In the genomic region with DNA sequence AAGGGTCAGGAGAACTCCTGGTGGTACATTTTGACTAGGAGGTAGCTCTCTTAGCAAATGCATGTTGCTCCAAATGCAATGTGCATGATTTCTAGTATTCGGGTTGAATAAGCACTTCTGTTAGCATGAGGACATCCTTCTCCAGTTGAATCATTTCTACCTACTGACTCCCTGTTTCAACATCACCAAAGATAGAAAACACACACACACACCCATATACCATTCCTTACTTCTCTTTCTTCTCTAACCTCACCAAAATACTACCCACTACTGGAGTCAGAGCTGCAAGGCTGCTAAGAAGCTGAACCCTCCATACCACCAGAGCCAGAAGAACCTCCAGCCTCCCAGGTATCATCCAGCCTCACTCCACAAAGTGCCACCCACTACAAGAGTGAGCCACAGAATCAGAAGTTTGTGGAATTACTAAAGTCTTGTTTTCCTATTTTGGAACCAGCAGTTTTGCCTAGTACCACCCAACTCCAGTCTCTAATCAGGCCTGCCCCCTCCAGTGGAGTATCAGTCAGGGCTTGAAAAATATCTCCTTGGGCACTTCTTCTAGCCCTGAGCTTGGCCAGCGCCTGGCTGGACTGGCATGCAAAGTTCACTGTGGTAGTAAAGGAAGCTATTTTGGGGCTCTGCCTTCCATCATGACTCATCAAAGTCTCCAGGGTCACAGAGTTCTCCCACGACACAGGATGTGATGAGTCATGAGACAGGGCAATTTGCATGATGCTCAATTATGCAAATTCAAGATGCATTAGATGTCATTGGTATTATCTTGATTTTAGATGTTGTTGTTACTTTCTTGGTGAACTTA, we compare ENCODE assay signal across 8 cellular contexts.
A peak's percentile ranks its signal among the peaks of the same experiment; 100 is the strongest.
DNase-seq lines count a peak whose midpoint lies in the region; ATAC-seq and TF ChIP-seq lines count a peak whose summit lies in the region.

No MANE protein-coding gene starts in this region.

- intact Hi-C loops in Right ventricle myocardium superior (cut with DNase I): no loop called here
- intact Hi-C loops in left ventricle myocardium inferior (cut with micrococcal nuclease): no loop called here
- intact Hi-C loops in right lobe of liver (cut with DNase I): no loop called here

- no peaks in the 10 kb centered on the region for H3K27me3 ChIP-seq in left ventricle myocardium inferior (ENCODE audit: low read depth)
- H3K27me3 ChIP-seq in right lobe of liver: no peaks in the 10 kb centered on the region

- H3K27me3 Mint-ChIP-seq in HFFc6 (ENCODE audit: insufficient read depth): no peaks in the 10 kb centered on the region

- peak overlapping the region; percentile 84 for H3K27ac Mint-ChIP-seq in HFFc6

- no peak overlapping the region for H3K27ac ChIP-seq in left ventricle myocardium inferior (replicated peaks)
- no peak overlapping the region for H3K27ac ChIP-seq in right lobe of liver

- no peaks in the 10 kb centered on the region for H3K36me3 Mint-ChIP-seq in HFFc6 (ENCODE audit: low read depth)

- H3K4me3 Mint-ChIP-seq in HFFc6: peak overlapping the region; percentile 54

- peak; percentile 49 for DNase-seq in Right ventricle myocardium superior
- DNase-seq in left ventricle myocardium inferior: no peak
- peak; percentile 92 for DNase-seq in HFFc6
- DNase-seq in LoVo (ENCODE audit: low spot score): peak; percentile 56
- DNase-seq in amniotic epithelial cell (ENCODE audit: low read depth): peak; percentile 79
- DNase-seq in right lobe of liver: no peak
- DNase-seq in ecto neural progenitor cell (ENCODE audit: low spot score): no peak
- no peak for DNase-seq in SHP77 treated with DMSO at 0.1 percent for 48 hours (lab: John Stamatoyannopoulos, UW)

- no peak for TF ChIP-seq CTCF in left ventricle myocardium inferior (IDR thresholded peaks at IDR 0.05; ENCODE audit: borderline replicate concordance)
- no peak for TF ChIP-seq CTCF in HFFc6 (IDR thresholded peaks at IDR 0.05)
- no peak for TF ChIP-seq CTCF in right lobe of liver (IDR thresholded peaks at IDR 0.05)

- WGBS in right lobe of liver (ENCODE audit: insufficient coverage, low coverage, low lambda C conversion rate, missing lambda C conversion rate): 21% methylated on average over 2 of the region's 3 CpGs

- H3K36me3 ChIP-seq in left ventricle myocardium inferior (no peaks in the 10 kb centered on the region), right lobe of liver (no peaks in the 10 kb centered on the region)

- no peaks in the 10 kb centered on the region for H3K9me3 ChIP-seq in left ventricle myocardium inferior (replicated peaks)
- no peaks in the 10 kb centered on the region for H3K9me3 ChIP-seq in right lobe of liver

- H3K9me3 Mint-ChIP-seq in HFFc6: no peaks in the 10 kb centered on the region

- peaks cover 49% of the 10 kb centered on the region for H3K4me1 Mint-ChIP-seq in HFFc6 (ENCODE audit: low read depth)

- no peak for TF ChIP-seq POLR2A in right lobe of liver (IDR thresholded peaks at IDR 0.05)

- H3K4me1 ChIP-seq in left ventricle myocardium inferior (peaks cover 14% of the 10 kb centered on the region), right lobe of liver (no peaks in the 10 kb centered on the region)

- H3K4me3 ChIP-seq in left ventricle myocardium inferior (no peak overlapping the region), right lobe of liver (no peak overlapping the region)

- ATAC-seq in Right ventricle myocardium superior (ENCODE audit: poor library complexity): peak; percentile 76
- ATAC-seq in right lobe of liver: peak; percentile 21 to 67 (median 45)

Comparison
In these comparisons a context has a peak if more than half of its experiments do, and no peak if none do; other contexts are left out.
1. DNase-seq: peak in Right ventricle myocardium superior (single experiment), HFFc6 (single experiment), LoVo (single experiment) and amniotic epithelial cell (single experiment); none in left ventricle myocardium inferior (single experiment), right lobe of liver (0 of 3), ecto neural progenitor cell (single experiment) and SHP77 treated with DMSO at 0.1 percent for 48 hours (single experiment).